ENCODE assay signal across 9 cellular contexts in the genomic region with DNA sequence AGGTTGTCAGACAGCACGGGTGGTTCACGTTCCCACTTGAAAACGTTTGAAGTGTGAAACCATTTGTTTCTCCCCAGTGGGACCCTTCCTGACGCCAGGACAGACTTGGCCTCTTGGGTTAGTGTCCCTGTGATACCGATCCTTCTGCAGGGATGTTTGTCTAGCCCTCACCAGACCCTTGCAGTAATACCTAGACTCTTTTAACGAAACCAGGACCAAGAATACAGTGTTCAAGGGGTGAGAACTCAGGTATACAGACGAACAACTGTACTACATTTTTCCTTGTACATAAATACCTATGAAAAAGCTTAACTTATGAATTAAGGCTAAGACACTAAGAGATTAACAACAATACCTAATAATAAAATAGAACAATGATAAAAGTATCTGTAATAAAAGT.
DNase-seq lines count a peak whose midpoint lies in the region; ATAC-seq, FAIRE-seq and TF ChIP-seq lines count a peak whose summit lies in the region.
"Had no signal": no experiment of that assay in that cellular context is flagged by ENCODE, and none has a peak within 500 bp of the region (broad histone marks: within the 10 kb centered on the region; RNA-seq: fewer than 3 reads in every experiment).

No MANE protein-coding gene starts in this region.

- no peak overlapping the region for H3K4me2 ChIP-seq in H1 (ENCODE audit: insufficient read depth in 1 of 2, low read depth in 2 of 2, low read length in 2 of 2)

- TF ChIP-seq POLR2A in H1 (IDR thresholded peaks at IDR 0.05; ENCODE audit: control extremely low read depth in 1 of 2, low read depth in 2 of 2, low read length in 2 of 2), result no peak

- H3K14ac ChIP-seq in H1 (ENCODE audit: insufficient read length), result no peak overlapping the region

- no peak overlapping the region for H3K56ac ChIP-seq in H1 (replicated peaks; ENCODE audit: insufficient read length, low read depth, low read length)

- H2AK5ac ChIP-seq in H1 (ENCODE audit: low read depth, low read length), result no peak overlapping the region

- POLR2A ChIA-PET in H1 (lab: Charles Lee; ENCODE audit: partially characterized antibody), result no interaction called here

- no peak overlapping the region for H2BK12ac ChIP-seq in H1 (ENCODE audit: low read depth, low read length)

- H3K79me1 ChIP-seq in H1 (ENCODE audit: low read depth, low read length), result no peaks in the 10 kb centered on the region

- no peak overlapping the region for H3K9ac ChIP-seq in H1 (replicated peaks in 1 of 4; ENCODE audit: extremely low read depth in 1 of 4, low read depth in 3 of 4, low read length in 3 of 4)

- peak; percentile 49 for ATAC-seq in GM18868 (IDR thresholded peaks at IDR 0.05; ENCODE audit: unreplicated experiment)
- peak; percentile 27 for ATAC-seq in GM21576 (IDR thresholded peaks at IDR 0.05; ENCODE audit: unreplicated experiment)
- ATAC-seq in HG03378 (IDR thresholded peaks at IDR 0.05; ENCODE audit: unreplicated experiment), result peak; percentile 29

- H3K23me2 ChIP-seq in H1 (ENCODE audit: low read depth, low read length), result no peaks in the 10 kb centered on the region

- no peak overlapping the region for H3K4ac ChIP-seq in H1 (replicated peaks; ENCODE audit: insufficient read length, low read depth, low read length)

- no peaks in the 10 kb centered on the region for H3K79me2 ChIP-seq in H1 (ENCODE audit: control insufficient read depth in 1 of 2, insufficient read depth in 2 of 2, low read length in 2 of 2)

- 80% methylated on average over 7 of the region's 7 CpGs; no CpG with 5 or more reads in 1 of the 2 experiments for WGBS in H1 (ENCODE audit: extremely low coverage in 1 of 2, insufficient coverage in 1 of 2, insufficient read length in 1 of 2, insufficient replicate concordance in 2 of 2, low coverage in 1 of 2, low lambda C conversion rate in 2 of 2, missing lambda C conversion rate in 1 of 2), 2 experiments

- TF ChIP-seq CTCF in H1 (IDR thresholded peaks at IDR 0.05; ENCODE audit: control extremely low read depth in 1 of 3, insufficient read depth in 1 of 3, low read depth in 1 of 3, low read length in 3 of 3), result no peak

- H3K18ac ChIP-seq in H1 (ENCODE audit: extremely low read depth, low read length), result no peak overlapping the region

- no peak overlapping the region for H4K5ac ChIP-seq in H1 (ENCODE audit: insufficient read length, low read depth, low read length)

- no peak overlapping the region for H4K8ac ChIP-seq in H1 (ENCODE audit: extremely low read depth, insufficient read depth, low read length)

- 0 out of 2 replicates have a peak overlapping the region, but pooled peaks have one; percentile 21 for H2BK20ac ChIP-seq in H1 (ENCODE audit: low read length)

- no peak for TF ChIP-seq EP300 in H1 (IDR thresholded peaks at IDR 0.05; ENCODE audit: borderline replicate concordance in 1 of 2, low read depth in 2 of 2, low read length in 2 of 2)

- no peak overlapping the region for H2BK5ac ChIP-seq in H1 (ENCODE audit: low read depth, low read length)

- no peaks in the 10 kb centered on the region for H3K9me3 ChIP-seq in H1 (ENCODE audit: insufficient read depth in 2 of 2, low read depth in 1 of 2, low read length in 1 of 2)

- H4K20me1 ChIP-seq in H1 (replicated peaks in 1 of 2; ENCODE audit: control insufficient read depth in 1 of 2, insufficient read depth in 2 of 2, low read length in 2 of 2), result no peaks in the 10 kb centered on the region

- no peak for TF ChIP-seq RAD21 in H1 (IDR thresholded peaks at IDR 0.05 in 1 of 2, conservative IDR thresholded peaks at IDR 0.05 in 1 of 2; ENCODE audit: low read depth in 2 of 2, low read length in 2 of 2)

- no peak overlapping the region for H2BK120ac ChIP-seq in H1 (replicated peaks; ENCODE audit: low read depth, low read length)

- no peak for DNase-seq in H1 (ENCODE audit: low read depth in 1 of 2, low spot score in 2 of 2)
- no peak for DNase-seq in DMS79 treated with DMSO at 0.1 percent for 48 hours (lab: John Stamatoyannopoulos, UW)
- DNase-seq in SIG-M5 (lab: John Stamatoyannopoulos, UW), result no peak
- DNase-seq in activated effector memory CD4-positive, alpha-beta T cell treated with Interleukin-2 at 50 U/mL for 16 hours, result no peak
- DNase-seq in AML-193 (lab: John Stamatoyannopoulos, UW), result no peak

- no peak overlapping the region for H3K4me3 ChIP-seq in H1 (ENCODE audit: extremely low read depth in 1 of 4, insufficient read depth in 2 of 4, low read depth in 3 of 4, low read length in 4 of 4)

- H3K4me1 ChIP-seq in H1 (replicated peaks in 1 of 4; ENCODE audit: control insufficient read depth in 3 of 4, insufficient read depth in 4 of 4, low read length in 3 of 4), result no peaks in the 10 kb centered on the region

- no peak overlapping the region for H3K27ac ChIP-seq in H1 (ENCODE audit: low read depth, low read length)

- H3K36me3 ChIP-seq in H1 (ENCODE audit: control insufficient read depth in 2 of 4, insufficient read depth in 4 of 4, low read length in 3 of 4), result no peaks in the 10 kb centered on the region

- no peak overlapping the region for H3K23ac ChIP-seq in H1 (ENCODE audit: insufficient read length)

- H3K27me3 ChIP-seq in H1 (replicated peaks in 1 of 4; ENCODE audit: control insufficient read depth in 3 of 4, extremely low read depth in 1 of 4, insufficient read depth in 3 of 4, low read length in 3 of 4), result no peaks in the 10 kb centered on the region

- no peak for FAIRE-seq in H1 (lab: Jason Lieb, UNC)
- FAIRE-seq: colon had no signal

- no peak overlapping the region for H4K91ac ChIP-seq in H1 (replicated peaks; ENCODE audit: insufficient read length, low read length)

- H2AFZ ChIP-seq in H1 (ENCODE audit: low read length), result no peak overlapping the region

- CTCF ChIA-PET in H1 (lab: Charles Lee; ENCODE audit: partially characterized antibody), result no interaction called here

- 0 out of 2 replicates have a peak overlapping the region, but pooled peaks have one; percentile 61 for H2BK15ac ChIP-seq in H1 (ENCODE audit: low read length)

TF ChIP-seq in H1, 55 proteins besides CTCF, POLR2A, EP300 and RAD21 (continues in another document):
- TF ChIP-seq FOSL1 (IDR thresholded peaks at IDR 0.05; ENCODE audit: insufficient read depth, low read depth, low read length), result no peak
